In the genomic region with DNA sequence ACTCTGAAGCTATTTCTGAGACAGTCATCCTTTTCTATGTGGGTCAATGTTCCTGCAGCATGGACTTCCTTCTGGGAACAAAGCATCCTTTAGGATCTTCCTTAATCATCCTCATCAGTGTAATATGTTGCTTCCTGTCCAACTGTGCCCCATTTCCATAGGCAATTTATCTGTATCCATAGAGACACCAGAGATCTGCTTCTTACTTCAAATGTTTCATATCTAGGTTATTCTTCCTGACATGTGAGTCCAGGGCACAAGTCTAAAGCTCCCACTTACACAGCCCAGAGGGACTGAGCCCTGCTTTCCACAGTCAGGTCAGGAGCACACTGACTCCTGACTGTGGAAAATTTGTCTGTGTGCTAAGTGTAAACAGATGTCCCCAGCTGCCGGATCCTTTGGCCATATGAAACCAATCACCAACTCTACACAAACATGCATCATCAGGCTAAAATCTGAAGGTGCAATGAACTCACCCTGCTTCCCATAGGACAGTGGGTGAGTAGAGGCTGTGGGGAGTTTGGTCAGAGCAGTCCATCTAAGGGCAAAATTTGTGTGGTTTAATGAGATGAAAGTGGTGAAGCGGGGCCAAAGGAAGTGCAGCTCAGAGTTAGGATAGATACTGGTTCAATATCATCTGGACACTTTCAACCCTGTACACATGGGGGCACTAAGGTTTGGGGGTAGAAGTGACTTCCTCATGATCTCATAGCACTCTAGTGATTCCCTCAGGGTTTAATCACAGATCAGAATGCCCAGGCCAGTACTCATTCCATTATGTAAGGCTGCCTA, we compare ENCODE assay signal across 11 cellular contexts.
DNase-seq lines count a peak whose midpoint lies in the region; TF ChIP-seq lines count a peak whose summit lies in the region.
"Had no signal": no experiment of that assay in that cellular context is flagged by ENCODE, and none has a peak within 500 bp of the region (broad histone marks: within the 10 kb centered on the region; RNA-seq: fewer than 3 reads in every experiment).

No MANE protein-coding gene starts in this region.

- H3K4me1 ChIP-seq in SJCRH30: peaks cover 58% of the 10 kb centered on the region
- H3K4me1 ChIP-seq in sigmoid colon: peaks cover 0 to 49% (median 45%) of the 10 kb centered on the region in 4 donors

- H3K4me3 ChIP-seq in SJCRH30 (no peak overlapping the region), sigmoid colon (no peak overlapping the region)

- H3K36me3 ChIP-seq in SJCRH30: no peaks in the 10 kb centered on the region
- no peaks in the 10 kb centered on the region for H3K36me3 ChIP-seq in sigmoid colon

- no peak overlapping the region for H3K4me3 Mint-ChIP-seq in activated T-helper 1 cell treated with anti-CD3 and anti-CD28 coated beads, Interleukin-12 subunit alpha, Interleukin-12 subunit beta, Interleukin-2, Interleukin-4 antibody, amounts not matched to agents 30 ng/mL and 10 ng/mL and 1 ng/mL, durations not matched to agents 14 hours and 24 hours and 36 hours
- H3K4me3 Mint-ChIP-seq in progenitor cell of endocrine pancreas (ENCODE audit: low read depth): no peak overlapping the region

- H3K27me3 ChIP-seq in SJCRH30 (no peaks in the 10 kb centered on the region), sigmoid colon (no peaks in the 10 kb centered on the region)

- H3K27ac Mint-ChIP-seq in activated T-helper 1 cell treated with anti-CD3 and anti-CD28 coated beads, Interleukin-12 subunit alpha, Interleukin-12 subunit beta, Interleukin-2, Interleukin-4 antibody, amounts not matched to agents 30 ng/mL and 10 ng/mL and 1 ng/mL, durations not matched to agents 14 hours and 24 hours and 36 hours: no peak overlapping the region
- H3K27ac Mint-ChIP-seq in progenitor cell of endocrine pancreas: no peak overlapping the region

- WGBS in sigmoid colon, 2 donors: 74 to 82% methylated on average over 2 of the region's 2 CpGs

- H3K27ac ChIP-seq in SJCRH30: peak overlapping the region; percentile 33
- peak overlapping the region in 3 of 4 donors; percentile 38 to 77 (median 63) for H3K27ac ChIP-seq in sigmoid colon

- no peaks in the 10 kb centered on the region for H3K36me3 Mint-ChIP-seq in activated T-helper 1 cell treated with anti-CD3 and anti-CD28 coated beads, Interleukin-12 subunit alpha, Interleukin-12 subunit beta, Interleukin-2, Interleukin-4 antibody, amounts not matched to agents 30 ng/mL and 10 ng/mL and 1 ng/mL, durations not matched to agents 14 hours and 24 hours and 36 hours (ENCODE audit: low read depth)
- no peaks in the 10 kb centered on the region for H3K36me3 Mint-ChIP-seq in progenitor cell of endocrine pancreas (ENCODE audit: insufficient read depth)

- TF ChIP-seq EP300 in sigmoid colon (IDR thresholded peaks at IDR 0.05): no peak

- intact Hi-C loops in sigmoid colon (cut with DNase I): loop anchor here (2.0 to 5.0 kb wide), 2 partner anchors 56 to 101 kb away; no protein-coding TSS in a partner anchor
- intact Hi-C loops in activated T-helper 1 cell treated with anti-CD3 and anti-CD28 coated beads, Interleukin-12 subunit alpha, Interleukin-12 subunit beta, Interleukin-2, Interleukin-4 antibody, amounts not matched to agents 30 ng/mL and 10 ng/mL and 1 ng/mL, durations not matched to agents 14 hours and 24 hours and 36 hours (cut with micrococcal nuclease): loop anchor here (10.0 kb wide), 2 partner anchors 398 to 428 kb away; a partner anchor contains a TSS

- TF ChIP-seq CTCF in GM10266 (IDR thresholded peaks at IDR 0.05; ENCODE audit: control insufficient read depth, insufficient read depth, low read depth, missing control alignments) (peak; percentile 13), sigmoid colon (IDR thresholded peaks at IDR 0.05) (no peak), progenitor cell of endocrine pancreas (IDR thresholded peaks at IDR 0.05; ENCODE audit: unreplicated experiment) (no peak)

- no peak for DNase-seq in GM10266 (ENCODE audit: extremely low spot score)
- DNase-seq in SJCRH30: peak; percentile 70 to 86
- DNase-seq in foreskin melanocyte: peak; percentile 48
- peak; percentile 88 for DNase-seq in sigmoid colon
- DNase-seq in activated T-helper 1 cell treated with anti-CD3 and anti-CD28 coated beads, Interleukin-12 subunit alpha, Interleukin-12 subunit beta, Interleukin-2, Interleukin-4 antibody, amounts not matched to agents 30 ng/mL and 10 ng/mL and 1 ng/mL, durations not matched to agents 14 hours and 24 hours and 36 hours (ENCODE audit: low spot score): no peak
- DNase-seq in progenitor cell of endocrine pancreas (ENCODE audit: low spot score, unreplicated experiment): no peak
- DNase-seq in activated naive CD4-positive, alpha-beta T cell treated with Interleukin-2 at 50 U/mL for 16 hours: no peak
- DNase-seq in DMS153 treated with DMSO at 0.1 percent for 48 hours (lab: John Stamatoyannopoulos, UW; ENCODE audit: unreplicated experiment): no peak
- DNase-seq: activated gamma-delta T cell; stimulated activated CD4-positive, alpha-beta T cell treated with anti-CD3 and anti-CD28 coated beads, Interleukin-4, amount 100 ng/mL, for 24 hours; substantia nigra had no signal

- H3K9me3 ChIP-seq in SJCRH30 (replicated peaks) (no peaks in the 10 kb centered on the region), sigmoid colon (no peaks in the 10 kb centered on the region)

- H3K4me1 Mint-ChIP-seq in activated T-helper 1 cell treated with anti-CD3 and anti-CD28 coated beads, Interleukin-12 subunit alpha, Interleukin-12 subunit beta, Interleukin-2, Interleukin-4 antibody, amounts not matched to agents 30 ng/mL and 10 ng/mL and 1 ng/mL, durations not matched to agents 14 hours and 24 hours and 36 hours (ENCODE audit: low read depth): peaks cover 32% of the 10 kb centered on the region
- H3K4me1 Mint-ChIP-seq in progenitor cell of endocrine pancreas (ENCODE audit: low read depth): peaks cover 1% of the 10 kb centered on the region

- peaks cover 6% of the 10 kb centered on the region for H3K9me3 Mint-ChIP-seq in activated T-helper 1 cell treated with anti-CD3 and anti-CD28 coated beads, Interleukin-12 subunit alpha, Interleukin-12 subunit beta, Interleukin-2, Interleukin-4 antibody, amounts not matched to agents 30 ng/mL and 10 ng/mL and 1 ng/mL, durations not matched to agents 14 hours and 24 hours and 36 hours
- H3K9me3 Mint-ChIP-seq in progenitor cell of endocrine pancreas (ENCODE audit: low read depth): no peaks in the 10 kb centered on the region

- H3K27me3 Mint-ChIP-seq in activated T-helper 1 cell treated with anti-CD3 and anti-CD28 coated beads, Interleukin-12 subunit alpha, Interleukin-12 subunit beta, Interleukin-2, Interleukin-4 antibody, amounts not matched to agents 30 ng/mL and 10 ng/mL and 1 ng/mL, durations not matched to agents 14 hours and 24 hours and 36 hours (ENCODE audit: insufficient read depth): peaks cover 21% of the 10 kb centered on the region
- peaks cover 3% of the 10 kb centered on the region for H3K27me3 Mint-ChIP-seq in progenitor cell of endocrine pancreas

- TF ChIP-seq POLR2A in sigmoid colon (IDR thresholded peaks at IDR 0.05): no peak

Comparison
In these comparisons a context has a peak if more than half of its experiments do, and no peak if none do; other contexts are left out.
1. DNase-seq: peak in SJCRH30 (2 of 2), foreskin melanocyte (single experiment) and sigmoid colon (single experiment); none in GM10266 (single experiment), activated T-helper 1 cell treated with anti-CD3 and anti-CD28 coated beads, Interleukin-12 subunit alpha, Interleukin-12 subunit beta, Interleukin-2, Interleukin-4 antibody, amounts not matched to agents 30 ng/mL and 10 ng/mL and 1 ng/mL, durations not matched to agents 14 hours and 24 hours and 36 hours (single experiment), progenitor cell of endocrine pancreas (single experiment), activated naive CD4-positive, alpha-beta T cell treated with Interleukin-2 at 50 U/mL for 16 hours (single experiment) and DMS153 treated with DMSO at 0.1 percent for 48 hours (single experiment).